Comparison of ENCODE assay signal across 23 cellular contexts in the genomic region with DNA sequence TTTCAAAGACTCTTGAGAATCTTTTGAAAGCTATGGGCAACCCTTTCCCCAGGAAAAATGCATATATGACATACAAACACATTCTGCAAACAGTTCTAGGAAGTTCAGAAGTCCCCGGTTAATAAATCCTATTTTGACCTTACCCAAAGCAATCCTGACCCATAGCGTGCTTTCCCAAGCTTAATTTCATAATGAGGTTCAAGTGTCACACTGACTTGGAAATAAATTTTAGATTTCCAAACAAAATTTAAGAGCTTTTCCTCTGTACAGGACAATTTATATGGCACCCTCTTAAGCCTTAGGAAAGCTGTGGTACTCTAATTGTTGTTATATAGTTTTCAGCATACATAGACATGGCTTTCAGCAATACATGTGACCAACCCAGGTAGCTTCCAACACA. TPM values are rescaled to one million over a fixed set of nuclear protein-coding genes. Genes with fewer than 3 reads are reported as not detected.
DNase-seq lines count a peak whose midpoint lies in the region; ATAC-seq and TF ChIP-seq lines count a peak whose summit lies in the region.
"Had no signal": no experiment of that assay in that cellular context is flagged by ENCODE, and none has a peak within 500 bp of the region (broad histone marks: within the 10 kb centered on the region; RNA-seq: fewer than 3 reads in every experiment).

No MANE protein-coding gene starts in this region.

- H3K9ac ChIP-seq in mesenchymal stem cell (ENCODE audit: low read length) = no peak overlapping the region
- H3K9ac ChIP-seq: BLaER1 treated with 17β-estradiol and CSF1 and Interleukin-3, amounts not matched to agents 10 nM and 100 nM had no signal

- no peak overlapping the region for H3K4ac ChIP-seq in mesenchymal stem cell (ENCODE audit: low read depth in 1 of 2, low read length in 2 of 2)

- no peak overlapping the region for H3K23ac ChIP-seq in mesenchymal stem cell (ENCODE audit: low read length in 2 of 2)

- peaks cover 0 to 24% of the 10 kb centered on the region in 2 experiments for H3K27me3 ChIP-seq in mesenchymal stem cell (ENCODE audit: control insufficient read depth in 1 of 2, insufficient read depth in 1 of 2, low read length in 2 of 2)

- POLR2A ChIA-PET in HEK293 (lab: Yijun Ruan, JAX) (no interaction called here), WTC11 (lab: Charles Lee) (interaction anchor here (0.7 kb wide), 1 partner anchor 22 kb away, joined by 3 read pairs; no protein-coding TSS in a partner anchor)

- H2AK5ac ChIP-seq in mesenchymal stem cell (ENCODE audit: low read length, severe bottlenecking) = no peak overlapping the region

- no peaks in the 10 kb centered on the region for H3K79me1 ChIP-seq in mesenchymal stem cell (replicated peaks; ENCODE audit: low read length, poor library complexity, severe bottlenecking)

- H2BK5ac ChIP-seq in mesenchymal stem cell (ENCODE audit: low read depth, low read length, poor library complexity, severe bottlenecking) = no peak overlapping the region

- H3K4me1 Mint-ChIP-seq in WTC11 (no peaks in the 10 kb centered on the region), HFFc6 (ENCODE audit: low read depth) (no peaks in the 10 kb centered on the region)

- ATAC-seq in WTC11 (no peak), HG02938 (IDR thresholded peaks at IDR 0.05; ENCODE audit: unreplicated experiment) (no peak)
- ATAC-seq: CD8-positive, alpha-beta T cell; GM12878 had no signal

- no peak overlapping the region for H3K4me3 Mint-ChIP-seq in WTC11
- H3K4me3 Mint-ChIP-seq in HFFc6 = no peak overlapping the region
- H3K4me3 Mint-ChIP-seq: CD4-positive, alpha-beta T cell; CD8-positive, alpha-beta T cell had no signal

- CTCF ChIA-PET in HEK293 (lab: Yijun Ruan, JAX) (interaction anchor here (1.1 kb wide), 1 partner anchor 59 kb away, joined by 3 read pairs; a partner anchor contains a TSS), WTC11 (lab: Charles Lee) (interaction anchor here (1.4 kb wide), 1 partner anchor 13 kb away, joined by 4 read pairs; no protein-coding TSS in a partner anchor)

- H2AFZ ChIP-seq in mesenchymal stem cell (ENCODE audit: low read depth, low read length) = no peak overlapping the region

- H3K36me3 ChIP-seq in HEK293 (ENCODE audit: control insufficient read depth in 2 of 2, insufficient read depth in 1 of 2, low read length in 2 of 2) (peaks cover 0 to 12% of the 10 kb centered on the region in 2 experiments; a peak in 1 of 3 replicates), mesenchymal stem cell (ENCODE audit: control insufficient read depth in 1 of 2, insufficient read depth in 2 of 2, low read depth in 1 of 2, low read length in 2 of 2) (peaks cover 4 to 7% of the 10 kb centered on the region in 2 experiments)
- H3K36me3 ChIP-seq: BLaER1 treated with 17β-estradiol and CSF1 and Interleukin-3, amounts not matched to agents 10 nM and 100 nM had no signal

- H3K14ac ChIP-seq in mesenchymal stem cell (ENCODE audit: low read length in 2 of 2) = no peak overlapping the region

- TF ChIP-seq CTCF in HEK293 (tag by site-specific recombination; IDR thresholded peaks at IDR 0.05) (no peak), WTC11 (IDR thresholded peaks at IDR 0.05) (no peak), HFFc6 (IDR thresholded peaks at IDR 0.05) (no peak)

- 0 out of 2 replicates have a peak overlapping the region, but pooled peaks have one; percentile 2 for H3K27ac Mint-ChIP-seq in WTC11
- no peak overlapping the region for H3K27ac Mint-ChIP-seq in HFFc6
- H3K27ac Mint-ChIP-seq: CD4-positive, alpha-beta T cell; CD8-positive, alpha-beta T cell had no signal

- no peak overlapping the region for H3K4me2 ChIP-seq in mesenchymal stem cell (ENCODE audit: low read length, poor library complexity, severe bottlenecking)
- H3K4me2 ChIP-seq: BLaER1 treated with 17β-estradiol and CSF1 and Interleukin-3, amounts not matched to agents 10 nM and 100 nM had no signal

- H4K8ac ChIP-seq in mesenchymal stem cell (ENCODE audit: low read length) = no peak overlapping the region

- H2BK120ac ChIP-seq in mesenchymal stem cell (ENCODE audit: low read depth, low read length) = no peak overlapping the region

- H3K18ac ChIP-seq in mesenchymal stem cell (ENCODE audit: low read depth in 1 of 2, low read length in 2 of 2) = no peak overlapping the region

- H4K91ac ChIP-seq in mesenchymal stem cell (ENCODE audit: low read length) = no peak overlapping the region

- no peak for DNase-seq in WTC11 (ENCODE audit: low spot score)
- DNase-seq in mesenchymal stem cell = peak; percentile 24
- no peak for DNase-seq in G401 (ENCODE audit: low spot score)
- no peak for DNase-seq in HFFc6
- no peak for DNase-seq in iPS-NIHi11 (ENCODE audit: low spot score)
- DNase-seq: 8988T; ACHN; Caco-2; Calu3; CD4-positive, alpha-beta T cell; CD8-positive, alpha-beta T cell; DMS 273 treated with DMSO at 0.1 percent for 48 hours; DMS153; DMS79 treated with DMSO at 0.1 percent for 48 hours; GDM1 had no signal

- H3K4me3 ChIP-seq in HEK293 (ENCODE audit: low read depth, low read length) (no peak overlapping the region), mesenchymal stem cell (ENCODE audit: insufficient read depth in 1 of 2, low read depth in 1 of 2, low read length in 2 of 2) (no peak overlapping the region)
- H3K4me3 ChIP-seq: BLaER1 treated with 17β-estradiol and CSF1 and Interleukin-3, amounts not matched to agents 10 nM and 100 nM; GM12878 had no signal

- WGBS in mesenchymal stem cell = no CpG with 5 or more reads among the region's 2 CpGs

- no peak overlapping the region for H2BK12ac ChIP-seq in mesenchymal stem cell (ENCODE audit: low read length in 2 of 2)

- H2BK15ac ChIP-seq in mesenchymal stem cell (ENCODE audit: low read depth, poor library complexity, severe bottlenecking) = no peak overlapping the region

- H3K9me3 Mint-ChIP-seq in WTC11 (no peaks in the 10 kb centered on the region), HFFc6 (no peaks in the 10 kb centered on the region)
- H3K9me3 Mint-ChIP-seq: CD4-positive, alpha-beta T cell; CD8-positive, alpha-beta T cell had no signal

- H3K27me3 Mint-ChIP-seq in WTC11 (ENCODE audit: low read depth) (no peaks in the 10 kb centered on the region), HFFc6 (ENCODE audit: insufficient read depth) (no peaks in the 10 kb centered on the region; the same call in 1 of the 2 replicates)
- H3K27me3 Mint-ChIP-seq: CD4-positive, alpha-beta T cell had no signal

- H3K4me1 ChIP-seq in HEK293 (ENCODE audit: control insufficient read depth, insufficient read depth, low read length) (no peaks in the 10 kb centered on the region), mesenchymal stem cell (ENCODE audit: control insufficient read depth, insufficient read depth, low read depth, low read length) (no peaks in the 10 kb centered on the region)
- H3K4me1 ChIP-seq: BLaER1 treated with 17β-estradiol and CSF1 and Interleukin-3, amounts not matched to agents 10 nM and 100 nM; Caco-2 had no signal

- H3K27ac ChIP-seq in HEK293 (ENCODE audit: extremely low read depth, low read depth, low read length) (no peak overlapping the region), mesenchymal stem cell (ENCODE audit: low read length, poor library complexity, severe bottlenecking) (no peak overlapping the region)
- H3K27ac ChIP-seq: BLaER1 treated with 17β-estradiol and CSF1 and Interleukin-3, amounts not matched to agents 10 nM and 100 nM; C4-2B had no signal

- in situ Hi-C loops in G401 (cut with HindIII; ENCODE audit: low sequenced_read_pairs) = no loop called here

- H3K36me3 Mint-ChIP-seq in WTC11 = no peaks in the 10 kb centered on the region
- no peaks in the 10 kb centered on the region for H3K36me3 Mint-ChIP-seq in HFFc6 (ENCODE audit: low read depth)

- H3K9me3 ChIP-seq in HEK293 (ENCODE audit: control insufficient read depth, insufficient read depth, low read depth, low read length) = no peaks in the 10 kb centered on the region
- H3K9me3 ChIP-seq in mesenchymal stem cell (ENCODE audit: control insufficient read depth, low read length) = no peaks in the 10 kb centered on the region
- H3K9me3 ChIP-seq: Caco-2 had no signal

TF ChIP-seq in HEK293, 187 proteins besides CTCF, POLR2A, EP300 and RAD21 (continues in another document):
- TF ChIP-seq ZNF426 (tag by site-specific recombination; IDR thresholded peaks at IDR 0.05) = no peak

TF ChIP-seq in WTC11, 78 proteins besides CTCF, POLR2A, EP300 and RAD21 (continues in another document):
- TF ChIP-seq, protein P1, sequence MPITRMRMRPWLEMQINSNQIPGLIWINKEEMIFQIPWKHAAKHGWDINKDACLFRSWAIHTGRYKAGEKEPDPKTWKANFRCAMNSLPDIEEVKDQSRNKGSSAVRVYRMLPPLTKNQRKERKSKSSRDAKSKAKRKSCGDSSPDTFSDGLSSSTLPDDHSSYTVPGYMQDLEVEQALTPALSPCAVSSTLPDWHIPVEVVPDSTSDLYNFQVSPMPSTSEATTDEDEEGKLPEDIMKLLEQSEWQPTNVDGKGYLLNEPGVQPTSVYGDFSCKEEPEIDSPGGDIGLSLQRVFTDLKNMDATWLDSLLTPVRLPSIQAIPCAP (CRISPR knock-in tag; IDR thresholded peaks at IDR 0.05) = no peak
- TF ChIP-seq IRF2 (CRISPR knock-in tag; IDR thresholded peaks at IDR 0.05; ENCODE audit: borderline replicate concordance, low read depth) = no peak
- TF ChIP-seq, protein P2, sequence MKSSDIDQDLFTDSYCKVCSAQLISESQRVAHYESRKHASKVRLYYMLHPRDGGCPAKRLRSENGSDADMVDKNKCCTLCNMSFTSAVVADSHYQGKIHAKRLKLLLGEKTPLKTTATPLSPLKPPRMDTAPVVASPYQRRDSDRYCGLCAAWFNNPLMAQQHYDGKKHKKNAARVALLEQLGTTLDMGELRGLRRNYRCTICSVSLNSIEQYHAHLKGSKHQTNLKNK (CRISPR knock-in tag; IDR thresholded peaks at IDR 0.05) = no peak
- TF ChIP-seq ATF1 (CRISPR knock-in tag; IDR thresholded peaks at IDR 0.05) = no peak
- TF ChIP-seq GTF2I (CRISPR knock-in tag; conservative IDR thresholded peaks at IDR 0.05) = no peak

RNA-seq across cellular contexts. Expression of a gene that starts 11.3 kb away (rescaled TPM):
- 3.1 to 6.4 TPM (median 3.3 TPM) in 3 replicates for total RNA-seq in WTC11 (2021)
- polyA plus RNA-seq in mesenchymal stem cell (2013, experiment 1 of 2) = 7.2 TPM
- 7.1 TPM for polyA plus RNA-seq in mesenchymal stem cell (2013, experiment 2 of 2)
- total RNA-seq in G401 (2014; rRNA removed; shearing (Covaris generic)) = not detected in 2 replicates
- total RNA-seq in HFFc6 (2021; fragmentation: NEBNext Ultra II Directional; extraction: Animal tissue kit (Norgen Biotek cat#: 25700)) = 10 to 100 TPM in 4 of 6 experiments, 1 to 10 TPM in 2; 8.4 to 11.3 (median 10.6) TPM

RNA-seq across cellular contexts. Expression of a gene that starts 59.4 kb away (rescaled TPM):
- total RNA-seq in WTC11 (2021) = 0.20 TPM in 1 of 3 replicates, not detected in the others
- polyA plus RNA-seq in mesenchymal stem cell (2013, experiment 1 of 2) = not detected
- polyA plus RNA-seq in mesenchymal stem cell (2013, experiment 2 of 2) = not detected
- total RNA-seq in G401 (2014; rRNA removed; shearing (Covaris generic)) = not detected in 2 replicates
- not detected for total RNA-seq in HFFc6 (2021; fragmentation: NEBNext Ultra II Directional; extraction: Animal tissue kit (Norgen Biotek cat#: 25700))
- total RNA-seq: A673; Caco-2; Calu3; CD4-positive, alpha-beta T cell; CD8-positive, alpha-beta T cell; GM12878 had no signal
- polyA plus RNA-seq: AG04450, BJ, GM12878 had no signal
